In genomic region chr11:3796346-3796745, GRCh38 we compare ENCODE assay signal across 9 cellular contexts. TPM values are rescaled to one million over a fixed set of nuclear protein-coding genes. Genes with fewer than 3 reads are reported as not detected.
DNase-seq lines count a peak whose midpoint lies in the region; TF ChIP-seq lines count a peak whose summit lies in the region.
"Had no signal": no experiment of that assay in that cellular context is flagged by ENCODE, and none has a peak within 500 bp of the region (broad histone marks: within the 10 kb centered on the region; RNA-seq: fewer than 3 reads in every experiment).

No MANE protein-coding gene starts in this region.

- H3K27ac ChIP-seq in HEK293 (ENCODE audit: extremely low read depth, low read depth, low read length) (no peak overlapping the region), VCaP (peak overlapping the region; percentile 83; the same call in 1 of the 2 replicates), skeletal muscle tissue (ENCODE audit: low read depth, low read length) (peak overlapping the region; percentile 97)

- peaks cover 16 to 31% of the 10 kb centered on the region in 2 experiments; a peak in 2 of 3 replicates for H3K36me3 ChIP-seq in HEK293 (ENCODE audit: control insufficient read depth in 2 of 2, insufficient read depth in 1 of 2, low read length in 2 of 2)
- H3K36me3 ChIP-seq in skeletal muscle tissue (ENCODE audit: control insufficient read depth in 3 of 3, insufficient read depth in 3 of 3, low read length in 3 of 3): peaks cover 7 to 15% (median 10%) of the 10 kb centered on the region in 3 donors

- TF ChIP-seq CTCF in HEK293 (tag by site-specific recombination; IDR thresholded peaks at IDR 0.05) (no peak), VCaP (conservative IDR thresholded peaks at IDR 0.05) (no peak)

- H3K4me1 ChIP-seq in HEK293 (ENCODE audit: control insufficient read depth, insufficient read depth, low read length) (no peaks in the 10 kb centered on the region), skeletal muscle tissue (ENCODE audit: control insufficient read depth in 3 of 3, insufficient read depth in 3 of 3, low read length in 3 of 3) (peaks cover 10 to 24% (median 22%) of the 10 kb centered on the region in 3 donors)

- H3K27me3 ChIP-seq in skeletal muscle tissue (ENCODE audit: control insufficient read depth in 3 of 3, insufficient read depth in 3 of 3, low read length in 3 of 3): no peaks in the 10 kb centered on the region

- POLR2A ChIA-PET in HEK293 (lab: Yijun Ruan, JAX): interaction anchor here (0.7 to 3.2 kb wide), 3 partner anchors 8 to 12 kb away, joined by 3 to 26 read pairs (median 4); partner anchors contain the start of gene PGAP2

- H3K9me3 ChIP-seq in HEK293 (ENCODE audit: control insufficient read depth, insufficient read depth, low read depth, low read length): no peaks in the 10 kb centered on the region
- H3K9me3 ChIP-seq in skeletal muscle tissue (ENCODE audit: control insufficient read depth in 3 of 3, low read length in 3 of 3): no peaks in the 10 kb centered on the region

- peak; percentile 5 for DNase-seq in glomerular visceral epithelial cell (ENCODE audit: extremely low spot score)
- no peak for DNase-seq in mucosa of gallbladder (ENCODE audit: low spot score)
- no peak for DNase-seq in SKM-1 (lab: John Stamatoyannopoulos, UW; ENCODE audit: unreplicated experiment)
- no peak for DNase-seq in activated CD4-positive, CD25-positive, alpha-beta regulatory T cell (lab: John Stamatoyannopoulos, UW)
- no peak for DNase-seq in NCI-H128 (lab: John Stamatoyannopoulos, UW; ENCODE audit: unreplicated experiment)
- DNase-seq: NCI-H526 treated with DMSO at 0.1 percent for 48 hours had no signal

- CTCF ChIA-PET in HEK293 (lab: Yijun Ruan, JAX): interaction anchor here (0.9 to 3.0 kb wide), 4 partner anchors 11 to 277 kb away, joined by 3 to 14 read pairs (median 8); partner anchors contain the start of gene PGAP2

- H3K9ac ChIP-seq in skeletal muscle tissue (ENCODE audit: low read depth in 1 of 3, low read length in 3 of 3): peak overlapping the region; percentile 95 to 98 (median 97)

- H3K4me3 ChIP-seq in HEK293 (ENCODE audit: low read depth, low read length) (peak overlapping the region; percentile 68), skeletal muscle tissue (ENCODE audit: low read length in 3 of 3) (peak overlapping the region; percentile 79 to 99 (median 82))

TF ChIP-seq in HEK293, 187 proteins besides CTCF, POLR2A, EP300 and RAD21:
- TF ChIP-seq ZNF174 (tag by site-specific recombination; IDR thresholded peaks at IDR 0.05): no peak

RNA-seq across cellular contexts. Expression of gene NUP98, which starts 1.0 kb away (rescaled TPM):
- total RNA-seq in skeletal muscle tissue (75.2 TPM), mucosa of gallbladder (60.1 TPM)

RNA-seq across cellular contexts. Expression of gene PGAP2, which starts 12.0 kb away (rescaled TPM):
- 8.9 TPM for total RNA-seq in skeletal muscle tissue
- 22.6 TPM for total RNA-seq in mucosa of gallbladder

RNA-seq across cellular contexts. Expression of gene RHOG, which starts 44.4 kb away (rescaled TPM):
- total RNA-seq in skeletal muscle tissue (1.6 TPM), mucosa of gallbladder (57.2 TPM)

RNA-seq across cellular contexts. Expression of gene STIM1, which starts 59.1 kb away (rescaled TPM):
- total RNA-seq in skeletal muscle tissue (54.8 TPM), mucosa of gallbladder (123 TPM)

Comparison
In these comparisons a context has a peak if more than half of its experiments do, and no peak if none do; other contexts are left out.
1. RNA of gene RHOG, which starts 44.4 kb away (total RNA-seq): 57.2 TPM in mucosa of gallbladder (single experiment); 1.6 TPM in skeletal muscle tissue (single experiment); every median in the first group is over 10 times any median in the second.